24 cellular contexts compared by ENCODE assay signal in genomic region chr2:170148161-170148560, GRCh38. TPM values are rescaled to one million over a fixed set of nuclear protein-coding genes. Genes with fewer than 3 reads are reported as not detected.
A peak's percentile ranks its signal among the peaks of the same experiment; 100 is the strongest.
DNase-seq lines count a peak whose midpoint lies in the region; ATAC-seq and TF ChIP-seq lines count a peak whose summit lies in the region.
"Had no signal": no experiment of that assay in that cellular context is flagged by ENCODE, and none has a peak within 500 bp of the region (broad histone marks: within the 10 kb centered on the region; RNA-seq: fewer than 3 reads in every experiment).

No MANE protein-coding gene starts in this region.

- H3K4me3 ChIP-seq in GM23338 = no peak overlapping the region
- H3K4me3 ChIP-seq in RWPE2 (ENCODE audit: severe bottlenecking) = no peak overlapping the region
- H3K4me3 ChIP-seq: BLaER1 treated with 17β-estradiol and CSF1 and Interleukin-3, amounts not matched to agents 10 nM and 100 nM; tibial nerve had no signal

- no peaks in the 10 kb centered on the region for H3F3A ChIP-seq in GM23338 (replicated peaks; ENCODE audit: low read depth)

- H3K27ac Mint-ChIP-seq in GM23338 = no peak overlapping the region
- H3K27ac Mint-ChIP-seq: activated naive CD4-positive, alpha-beta T cell treated with anti-CD3 and anti-CD28 coated beads, Interleukin-2, amount 50 U/mL, for 24 hours; nephron had no signal

- peaks cover 13% of the 10 kb centered on the region for H3K9me3 Mint-ChIP-seq in GM23338
- H3K9me3 Mint-ChIP-seq: activated naive CD4-positive, alpha-beta T cell treated with anti-CD3 and anti-CD28 coated beads, Interleukin-2, amount 50 U/mL, for 24 hours had no signal

- H3K79me2 ChIP-seq in GM23338 (replicated peaks; ENCODE audit: insufficient read depth) = no peaks in the 10 kb centered on the region

- H3K9me2 ChIP-seq in GM23338 (ENCODE audit: insufficient read depth) = no peaks in the 10 kb centered on the region

- H2AFZ ChIP-seq in GM23338 = 0 out of 2 replicates have a peak overlapping the region, but pooled peaks have one; percentile 32

- H3K36me3 ChIP-seq in GM23338 (ENCODE audit: insufficient read depth) = peaks cover 5% of the 10 kb centered on the region; the same call in 1 of the 2 replicates
- H3K36me3 ChIP-seq in RWPE2 (ENCODE audit: low read depth) = no peaks in the 10 kb centered on the region
- H3K36me3 ChIP-seq: BLaER1 treated with 17β-estradiol and CSF1 and Interleukin-3, amounts not matched to agents 10 nM and 100 nM; tibial nerve had no signal

- ATAC-seq in GM23338 = no peak
- no peak for ATAC-seq in RWPE2 (ENCODE audit: low read depth)
- ATAC-seq in esophagus mucosa = peak; percentile 46
- ATAC-seq in GM18909 (IDR thresholded peaks at IDR 0.05; ENCODE audit: poor library complexity, unreplicated experiment) = no peak
- no peak for ATAC-seq in HG02610 (IDR thresholded peaks at IDR 0.05; ENCODE audit: unreplicated experiment)
- ATAC-seq: left colon had no signal

- H4K20me1 ChIP-seq in GM23338 (replicated peaks; ENCODE audit: insufficient read depth) = no peaks in the 10 kb centered on the region
- H4K20me1 ChIP-seq: BLaER1 treated with 17β-estradiol and CSF1 and Interleukin-3, amounts not matched to agents 10 nM and 100 nM had no signal

- no peak overlapping the region for H3K4me2 ChIP-seq in GM23338
- H3K4me2 ChIP-seq: BLaER1 treated with 17β-estradiol and CSF1 and Interleukin-3, amounts not matched to agents 10 nM and 100 nM had no signal

- H3K4me1 Mint-ChIP-seq in GM23338 = no peaks in the 10 kb centered on the region; the same call in 2 of the 3 replicates
- H3K4me1 Mint-ChIP-seq: activated naive CD4-positive, alpha-beta T cell treated with anti-CD3 and anti-CD28 coated beads, Interleukin-2, amount 50 U/mL, for 24 hours had no signal

- H3K4me1 ChIP-seq in GM23338 (ENCODE audit: insufficient read depth) (no peaks in the 10 kb centered on the region), RWPE2 (ENCODE audit: insufficient read depth, poor library complexity, severe bottlenecking) (peaks cover 8% of the 10 kb centered on the region)
- H3K4me1 ChIP-seq: tibial nerve had no signal

- peaks cover 6% of the 10 kb centered on the region for H3K27me3 Mint-ChIP-seq in GM23338 (ENCODE audit: insufficient read depth, low read depth, poor library complexity)

- H3K27me3 ChIP-seq in GM23338 (ENCODE audit: insufficient read depth) (no peaks in the 10 kb centered on the region), RWPE2 (ENCODE audit: insufficient read depth, poor library complexity, severe bottlenecking) (no peaks in the 10 kb centered on the region)
- H3K27me3 ChIP-seq: BLaER1 treated with 17β-estradiol and CSF1 and Interleukin-3, amounts not matched to agents 10 nM and 100 nM; tibial nerve had no signal

- TF ChIP-seq CTCF in GM23338 (conservative IDR thresholded peaks at IDR 0.05; ENCODE audit: low read depth in 2 of 2) (no peak), RWPE2 (IDR thresholded peaks at IDR 0.05; ENCODE audit: poor library complexity, severe bottlenecking) (no peak)

- H3K27ac ChIP-seq in GM23338 (ENCODE audit: low read depth) (no peak overlapping the region), RWPE2 (ENCODE audit: poor library complexity, severe bottlenecking) (peak overlapping the region; percentile 48)
- H3K27ac ChIP-seq: BLaER1 treated with 17β-estradiol and CSF1 and Interleukin-3, amounts not matched to agents 10 nM and 100 nM; tibial nerve had no signal

- peaks cover 4% of the 10 kb centered on the region for H3K9me3 ChIP-seq in RWPE2 (ENCODE audit: severe bottlenecking)
- H3K9me3 ChIP-seq: tibial nerve had no signal

- DNase-seq in GM23338 (ENCODE audit: low spot score) = no peak
- DNase-seq in RWPE2 (ENCODE audit: low spot score) = no peak
- peak; percentile 68 for DNase-seq in renal cortical epithelial cell (ENCODE audit: low read depth)
- DNase-seq in NCI-H2107 treated with DMSO at 0.1 percent for 48 hours (lab: John Stamatoyannopoulos, UW; ENCODE audit: unreplicated experiment) = no peak
- DNase-seq: activated CD4-positive, alpha-beta T cell treated with anti-CD3 and anti-CD28 coated beads for 48 hours; activated CD8-positive, alpha-beta memory T cell treated with anti-CD3 and anti-CD28 coated beads for 24 hours; amygdala; DMS153; HCEC 1CT; KG1; left colon; NCI-H146; NCI-H82; RPMI8226; stimulated activated CD4-positive, alpha-beta T cell treated with anti-CD3 and anti-CD28 coated beads, Interleukin-15, amount 100 ng/mL, for 24 hours; stimulated activated CD4-positive, alpha-beta T cell treated with anti-CD3 and anti-CD28 coated beads, Interleukin-4, amount 100 ng/mL, for 4 hours had no signal

- peaks cover 13% of the 10 kb centered on the region for H3K36me3 Mint-ChIP-seq in GM23338 (ENCODE audit: low read depth)
- H3K36me3 Mint-ChIP-seq: activated naive CD4-positive, alpha-beta T cell treated with anti-CD3 and anti-CD28 coated beads, Interleukin-2, amount 50 U/mL, for 24 hours had no signal

- no peak overlapping the region for H3K4me3 Mint-ChIP-seq in GM23338
- H3K4me3 Mint-ChIP-seq: activated naive CD4-positive, alpha-beta T cell treated with anti-CD3 and anti-CD28 coated beads, Interleukin-2, amount 50 U/mL, for 24 hours; nephron had no signal

TF ChIP-seq in GM23338, 12 proteins besides CTCF, POLR2A, EP300 and RAD21 (continues in another document):
- TF ChIP-seq, protein P1, sequence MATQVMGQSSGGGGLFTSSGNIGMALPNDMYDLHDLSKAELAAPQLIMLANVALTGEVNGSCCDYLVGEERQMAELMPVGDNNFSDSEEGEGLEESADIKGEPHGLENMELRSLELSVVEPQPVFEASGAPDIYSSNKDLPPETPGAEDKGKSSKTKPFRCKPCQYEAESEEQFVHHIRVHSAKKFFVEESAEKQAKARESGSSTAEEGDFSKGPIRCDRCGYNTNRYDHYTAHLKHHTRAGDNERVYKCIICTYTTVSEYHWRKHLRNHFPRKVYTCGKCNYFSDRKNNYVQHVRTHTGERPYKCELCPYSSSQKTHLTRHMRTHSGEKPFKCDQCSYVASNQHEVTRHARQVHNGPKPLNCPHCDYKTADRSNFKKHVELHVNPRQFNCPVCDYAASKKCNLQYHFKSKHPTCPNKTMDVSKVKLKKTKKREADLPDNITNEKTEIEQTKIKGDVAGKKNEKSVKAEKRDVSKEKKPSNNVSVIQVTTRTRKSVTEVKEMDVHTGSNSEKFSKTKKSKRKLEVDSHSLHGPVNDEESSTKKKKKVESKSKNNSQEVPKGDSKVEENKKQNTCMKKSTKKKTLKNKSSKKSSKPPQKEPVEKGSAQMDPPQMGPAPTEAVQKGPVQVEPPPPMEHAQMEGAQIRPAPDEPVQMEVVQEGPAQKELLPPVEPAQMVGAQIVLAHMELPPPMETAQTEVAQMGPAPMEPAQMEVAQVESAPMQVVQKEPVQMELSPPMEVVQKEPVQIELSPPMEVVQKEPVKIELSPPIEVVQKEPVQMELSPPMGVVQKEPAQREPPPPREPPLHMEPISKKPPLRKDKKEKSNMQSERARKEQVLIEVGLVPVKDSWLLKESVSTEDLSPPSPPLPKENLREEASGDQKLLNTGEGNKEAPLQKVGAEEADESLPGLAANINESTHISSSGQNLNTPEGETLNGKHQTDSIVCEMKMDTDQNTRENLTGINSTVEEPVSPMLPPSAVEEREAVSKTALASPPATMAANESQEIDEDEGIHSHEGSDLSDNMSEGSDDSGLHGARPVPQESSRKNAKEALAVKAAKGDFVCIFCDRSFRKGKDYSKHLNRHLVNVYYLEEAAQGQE (IDR thresholded peaks at IDR 0.05; ENCODE audit: unreplicated experiment) = no peak
- no peak for TF ChIP-seq EZH2 (IDR thresholded peaks at IDR 0.05; ENCODE audit: low read depth, unreplicated experiment)
- TF ChIP-seq ZNF331 (CRISPR knock-in tag; IDR thresholded peaks at IDR 0.05; ENCODE audit: low read depth) = no peak
- TF ChIP-seq CREB1 (CRISPR knock-in tag; IDR thresholded peaks at IDR 0.05; ENCODE audit: low read depth) = no peak
- TF ChIP-seq, protein P2, sequence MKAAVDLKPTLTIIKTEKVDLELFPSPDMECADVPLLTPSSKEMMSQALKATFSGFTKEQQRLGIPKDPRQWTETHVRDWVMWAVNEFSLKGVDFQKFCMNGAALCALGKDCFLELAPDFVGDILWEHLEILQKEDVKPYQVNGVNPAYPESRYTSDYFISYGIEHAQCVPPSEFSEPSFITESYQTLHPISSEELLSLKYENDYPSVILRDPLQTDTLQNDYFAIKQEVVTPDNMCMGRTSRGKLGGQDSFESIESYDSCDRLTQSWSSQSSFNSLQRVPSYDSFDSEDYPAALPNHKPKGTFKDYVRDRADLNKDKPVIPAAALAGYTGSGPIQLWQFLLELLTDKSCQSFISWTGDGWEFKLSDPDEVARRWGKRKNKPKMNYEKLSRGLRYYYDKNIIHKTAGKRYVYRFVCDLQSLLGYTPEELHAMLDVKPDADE (IDR thresholded peaks at IDR 0.05) = no peak
- no peak for TF ChIP-seq ZNF114 (CRISPR knock-in tag; IDR thresholded peaks at IDR 0.05)
- TF ChIP-seq STAT1 (IDR thresholded peaks at IDR 0.05; ENCODE audit: unreplicated experiment) = no peak
- no peak for TF ChIP-seq NANOG (IDR thresholded peaks at IDR 0.05; ENCODE audit: borderline replicate concordance)
- no peak for TF ChIP-seq JUNB (IDR thresholded peaks at IDR 0.05; ENCODE audit: unreplicated experiment)
- no peak for TF ChIP-seq POLR2AphosphoS5 (IDR thresholded peaks at IDR 0.05; ENCODE audit: low read depth)
- no peak for TF ChIP-seq EZH2phosphoT487 (IDR thresholded peaks at IDR 0.05; ENCODE audit: unreplicated experiment)

RNA-seq across cellular contexts. Expression of gene MYO3B, which starts 29.8 kb away (rescaled TPM):
- total RNA-seq in GM23338 (2014; rRNA removed; shearing (Covaris generic)) = 0.19 and 0.42 TPM in 2 replicates
- polyA plus RNA-seq in GM23338 (2016; fragmentation: Nextera tagmentation; extraction: Ambion mirVana) = 0.10 TPM in 1 of 2 replicates, not detected in the other
- total RNA-seq in esophagus mucosa (0.24 TPM), renal cortical epithelial cell (1.4 and 10.6 TPM in 2 replicates)
- total RNA-seq: HT-29 had no signal
